Comparison of ENCODE assay signal across 1 cellular context in the genomic region with DNA sequence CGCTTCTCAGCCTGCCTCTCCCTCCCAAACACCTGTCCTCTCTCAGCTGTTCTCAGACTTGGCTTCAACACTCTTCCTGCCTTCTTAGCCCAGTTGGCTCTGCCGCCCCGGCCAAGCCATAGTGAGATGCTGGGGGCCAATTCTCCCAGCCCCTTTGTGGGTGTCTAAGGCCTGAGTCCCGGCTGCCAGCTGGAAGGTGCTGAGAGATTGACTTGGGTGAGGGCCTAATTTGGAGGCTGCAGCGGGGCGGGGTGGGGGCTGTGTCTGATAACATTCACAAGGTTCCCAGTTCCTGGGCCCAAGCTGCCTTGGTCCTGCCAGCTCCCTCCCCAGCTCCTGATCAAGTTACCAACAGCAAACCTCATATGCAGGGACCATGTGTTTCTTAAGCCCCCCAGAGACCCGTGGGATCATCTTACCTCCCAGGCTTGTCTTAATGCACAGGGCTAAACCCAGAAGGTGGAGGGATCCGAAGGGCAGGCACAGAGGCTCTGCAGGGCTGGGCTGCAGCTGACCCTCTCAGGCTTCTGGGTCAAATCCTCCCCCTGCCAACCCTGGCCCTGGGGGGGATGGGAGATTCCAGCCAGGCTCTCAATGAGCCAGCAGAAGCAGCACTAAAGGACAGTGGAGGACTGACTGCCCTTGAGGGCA.
TF ChIP-seq lines count a peak whose summit lies in the region.

No MANE protein-coding gene starts in this region.

TF ChIP-seq in GM23338, 12 proteins besides CTCF, POLR2A, EP300 and RAD21 (continued from another document):
- TF ChIP-seq, protein P1, sequence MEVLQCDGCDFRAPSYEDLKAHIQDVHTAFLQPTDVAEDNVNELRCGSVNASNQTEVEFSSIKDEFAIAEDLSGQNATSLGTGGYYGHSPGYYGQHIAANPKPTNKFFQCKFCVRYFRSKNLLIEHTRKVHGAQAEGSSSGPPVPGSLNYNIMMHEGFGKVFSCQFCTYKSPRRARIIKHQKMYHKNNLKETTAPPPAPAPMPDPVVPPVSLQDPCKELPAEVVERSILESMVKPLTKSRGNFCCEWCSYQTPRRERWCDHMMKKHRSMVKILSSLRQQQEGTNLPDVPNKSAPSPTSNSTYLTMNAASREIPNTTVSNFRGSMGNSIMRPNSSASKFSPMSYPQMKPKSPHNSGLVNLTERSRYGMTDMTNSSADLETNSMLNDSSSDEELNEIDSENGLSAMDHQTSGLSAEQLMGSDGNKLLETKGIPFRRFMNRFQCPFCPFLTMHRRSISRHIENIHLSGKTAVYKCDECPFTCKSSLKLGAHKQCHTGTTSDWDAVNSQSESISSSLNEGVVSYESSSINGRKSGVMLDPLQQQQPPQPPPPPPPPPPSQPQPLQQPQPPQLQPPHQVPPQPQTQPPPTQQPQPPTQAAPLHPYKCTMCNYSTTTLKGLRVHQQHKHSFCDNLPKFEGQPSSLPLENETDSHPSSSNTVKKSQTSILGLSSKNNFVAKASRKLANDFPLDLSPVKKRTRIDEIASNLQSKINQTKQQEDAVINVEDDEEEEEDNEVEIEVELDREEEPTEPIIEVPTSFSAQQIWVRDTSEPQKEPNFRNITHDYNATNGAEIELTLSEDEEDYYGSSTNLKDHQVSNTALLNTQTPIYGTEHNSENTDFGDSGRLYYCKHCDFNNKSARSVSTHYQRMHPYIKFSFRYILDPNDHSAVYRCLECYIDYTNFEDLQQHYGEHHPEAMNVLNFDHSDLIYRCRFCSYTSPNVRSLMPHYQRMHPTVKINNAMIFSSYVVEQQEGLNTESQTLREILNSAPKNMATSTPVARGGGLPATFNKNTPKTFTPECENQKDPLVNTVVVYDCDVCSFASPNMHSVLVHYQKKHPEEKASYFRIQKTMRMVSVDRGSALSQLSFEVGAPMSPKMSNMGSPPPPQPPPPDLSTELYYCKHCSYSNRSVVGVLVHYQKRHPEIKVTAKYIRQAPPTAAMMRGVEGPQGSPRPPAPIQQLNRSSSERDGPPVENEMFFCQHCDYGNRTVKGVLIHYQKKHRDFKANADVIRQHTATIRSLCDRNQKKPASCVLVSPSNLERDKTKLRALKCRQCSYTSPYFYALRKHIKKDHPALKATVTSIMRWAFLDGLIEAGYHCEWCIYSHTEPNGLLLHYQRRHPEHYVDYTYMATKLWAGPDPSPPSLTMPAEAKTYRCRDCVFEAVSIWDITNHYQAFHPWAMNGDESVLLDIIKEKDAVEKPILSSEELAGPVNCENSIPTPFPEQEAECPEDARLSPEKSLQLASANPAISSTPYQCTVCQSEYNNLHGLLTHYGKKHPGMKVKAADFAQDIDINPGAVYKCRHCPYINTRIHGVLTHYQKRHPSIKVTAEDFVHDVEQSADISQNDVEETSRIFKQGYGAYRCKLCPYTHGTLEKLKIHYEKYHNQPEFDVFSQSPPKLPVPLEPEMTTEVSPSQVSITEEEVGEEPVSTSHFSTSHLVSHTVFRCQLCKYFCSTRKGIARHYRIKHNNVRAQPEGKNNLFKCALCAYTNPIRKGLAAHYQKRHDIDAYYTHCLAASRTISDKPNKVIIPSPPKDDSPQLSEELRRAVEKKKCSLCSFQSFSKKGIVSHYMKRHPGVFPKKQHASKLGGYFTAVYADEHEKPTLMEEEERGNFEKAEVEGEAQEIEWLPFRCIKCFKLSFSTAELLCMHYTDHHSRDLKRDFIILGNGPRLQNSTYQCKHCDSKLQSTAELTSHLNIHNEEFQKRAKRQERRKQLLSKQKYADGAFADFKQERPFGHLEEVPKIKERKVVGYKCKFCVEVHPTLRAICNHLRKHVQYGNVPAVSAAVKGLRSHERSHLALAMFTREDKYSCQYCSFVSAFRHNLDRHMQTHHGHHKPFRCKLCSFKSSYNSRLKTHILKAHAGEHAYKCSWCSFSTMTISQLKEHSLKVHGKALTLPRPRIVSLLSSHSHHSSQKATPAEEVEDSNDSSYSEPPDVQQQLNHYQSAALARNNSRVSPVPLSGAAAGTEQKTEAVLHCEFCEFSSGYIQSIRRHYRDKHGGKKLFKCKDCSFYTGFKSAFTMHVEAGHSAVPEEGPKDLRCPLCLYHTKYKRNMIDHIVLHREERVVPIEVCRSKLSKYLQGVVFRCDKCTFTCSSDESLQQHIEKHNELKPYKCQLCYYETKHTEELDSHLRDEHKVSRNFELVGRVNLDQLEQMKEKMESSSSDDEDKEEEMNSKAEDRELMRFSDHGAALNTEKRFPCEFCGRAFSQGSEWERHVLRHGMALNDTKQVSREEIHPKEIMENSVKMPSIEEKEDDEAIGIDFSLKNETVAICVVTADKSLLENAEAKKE (CRISPR knock-in tag; IDR thresholded peaks at IDR 0.05): no peak
- TF ChIP-seq, protein P2, sequence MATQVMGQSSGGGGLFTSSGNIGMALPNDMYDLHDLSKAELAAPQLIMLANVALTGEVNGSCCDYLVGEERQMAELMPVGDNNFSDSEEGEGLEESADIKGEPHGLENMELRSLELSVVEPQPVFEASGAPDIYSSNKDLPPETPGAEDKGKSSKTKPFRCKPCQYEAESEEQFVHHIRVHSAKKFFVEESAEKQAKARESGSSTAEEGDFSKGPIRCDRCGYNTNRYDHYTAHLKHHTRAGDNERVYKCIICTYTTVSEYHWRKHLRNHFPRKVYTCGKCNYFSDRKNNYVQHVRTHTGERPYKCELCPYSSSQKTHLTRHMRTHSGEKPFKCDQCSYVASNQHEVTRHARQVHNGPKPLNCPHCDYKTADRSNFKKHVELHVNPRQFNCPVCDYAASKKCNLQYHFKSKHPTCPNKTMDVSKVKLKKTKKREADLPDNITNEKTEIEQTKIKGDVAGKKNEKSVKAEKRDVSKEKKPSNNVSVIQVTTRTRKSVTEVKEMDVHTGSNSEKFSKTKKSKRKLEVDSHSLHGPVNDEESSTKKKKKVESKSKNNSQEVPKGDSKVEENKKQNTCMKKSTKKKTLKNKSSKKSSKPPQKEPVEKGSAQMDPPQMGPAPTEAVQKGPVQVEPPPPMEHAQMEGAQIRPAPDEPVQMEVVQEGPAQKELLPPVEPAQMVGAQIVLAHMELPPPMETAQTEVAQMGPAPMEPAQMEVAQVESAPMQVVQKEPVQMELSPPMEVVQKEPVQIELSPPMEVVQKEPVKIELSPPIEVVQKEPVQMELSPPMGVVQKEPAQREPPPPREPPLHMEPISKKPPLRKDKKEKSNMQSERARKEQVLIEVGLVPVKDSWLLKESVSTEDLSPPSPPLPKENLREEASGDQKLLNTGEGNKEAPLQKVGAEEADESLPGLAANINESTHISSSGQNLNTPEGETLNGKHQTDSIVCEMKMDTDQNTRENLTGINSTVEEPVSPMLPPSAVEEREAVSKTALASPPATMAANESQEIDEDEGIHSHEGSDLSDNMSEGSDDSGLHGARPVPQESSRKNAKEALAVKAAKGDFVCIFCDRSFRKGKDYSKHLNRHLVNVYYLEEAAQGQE (IDR thresholded peaks at IDR 0.05; ENCODE audit: unreplicated experiment): no peak
- TF ChIP-seq JUNB (IDR thresholded peaks at IDR 0.05; ENCODE audit: unreplicated experiment): no peak
TF ChIP-seq in GM23338: peak in this region for 0.
